In genomic region chr2:112432735-112433479, GRCh38 we compare ENCODE assay signal across 1 cellular context.
A peak's percentile ranks its signal among the peaks of the same experiment; 100 is the strongest.
TF ChIP-seq lines count a peak whose summit lies in the region.

No MANE protein-coding gene starts in this region.

TF ChIP-seq in H1, 55 proteins besides CTCF, POLR2A, EP300 and RAD21:
- TF ChIP-seq KDM4A (IDR thresholded peaks at IDR 0.05; ENCODE audit: low read depth, low read length, severe bottlenecking), result peak; percentile 52
